In the genomic region with DNA sequence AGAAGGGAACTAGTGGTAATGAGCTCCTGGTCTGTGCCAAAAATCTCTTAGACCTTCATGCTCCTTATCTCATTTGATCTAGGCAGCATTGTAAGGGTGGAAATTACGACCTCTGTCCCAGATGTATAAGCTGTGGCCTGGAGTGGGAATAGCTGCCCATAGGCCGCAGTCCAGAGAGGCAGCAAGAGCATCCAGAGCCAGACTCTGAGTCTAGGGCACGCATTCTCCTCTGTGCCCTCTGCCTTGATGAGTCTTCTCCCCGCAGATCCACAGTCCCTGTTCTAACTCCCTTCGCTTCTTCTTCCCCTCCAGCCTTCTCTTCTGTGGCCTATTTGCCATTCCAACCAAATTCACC, we compare ENCODE assay signal across 28 cellular contexts.
"Had no signal": no experiment of that assay in that cellular context is flagged by ENCODE, and none has a peak within 500 bp of the region (broad histone marks: within the 10 kb centered on the region; RNA-seq: fewer than 3 reads in every experiment).

No MANE protein-coding gene starts in this region.

- H3K4me1 ChIP-seq: adrenal gland had no signal

- H3K27ac Mint-ChIP-seq: activated CD4-positive, alpha-beta memory T cell treated with anti-CD3 and anti-CD28 coated beads for 36 hours; activated CD4-positive, alpha-beta T cell treated with anti-CD3 and anti-CD28 coated beads for 36 hours; activated CD4-positive, alpha-beta T cell treated with anti-CD3 and anti-CD28 coated beads, Interleukin-2, amount 10 ng/mL, durations not matched to agents 24 days and 14 days; activated CD8-positive, alpha-beta memory T cell treated with anti-CD3 and anti-CD28 coated beads, Interleukin-2, amount 10 ng/mL, durations not matched to agents 7 days and 5 days; activated CD8-positive, alpha-beta T cell treated with anti-CD3 and anti-CD28 coated beads, Interleukin-2, amount 10 ng/mL, durations not matched to agents 7 days and 5 days; activated naive CD4-positive, alpha-beta T cell treated with anti-CD3 and anti-CD28 coated beads for 36 hours; activated naive CD4-positive, alpha-beta T cell treated with anti-CD3 and anti-CD28 coated beads, Interleukin-2, amount 50 U/mL, for 24 hours; activated naive CD8-positive, alpha-beta T cell treated with anti-CD3 and anti-CD28 coated beads for 36 hours; activated naive CD8-positive, alpha-beta T cell treated with anti-CD3 and anti-CD28 coated beads, Interleukin-2, amount 50 U/mL, for 24 hours; activated T-helper 1 cell treated with anti-CD3 and anti-CD28 coated beads, Interleukin-12 subunit alpha, Interleukin-12 subunit beta, Interleukin-2, Interleukin-4 antibody, amounts not matched to agents 30 ng/mL and 10 ng/mL and 1 ng/mL, durations not matched to agents 14 hours and 24 hours and 36 hours; activated T-helper 2 cell treated with anti-CD3 and anti-CD28 coated beads, Interferon-gamma antibody, Interleukin-2, Interleukin-4, amounts not matched to agents 10 μg/mL and 5 μg/mL and 100 μg/mL, durations not matched to agents 14 hours and 24 hours and 36 hours; endodermal cell had no signal

- H3K27me3 ChIP-seq: body of pancreas had no signal

- H3K9me3 ChIP-seq: adrenal gland, body of pancreas had no signal

- H3K9me3 Mint-ChIP-seq: activated CD4-positive, alpha-beta memory T cell treated with anti-CD3 and anti-CD28 coated beads for 36 hours; activated CD4-positive, alpha-beta T cell treated with anti-CD3 and anti-CD28 coated beads, Interleukin-2, amount 10 ng/mL, durations not matched to agents 24 days and 14 days; activated naive CD4-positive, alpha-beta T cell treated with anti-CD3 and anti-CD28 coated beads for 36 hours; activated naive CD4-positive, alpha-beta T cell treated with anti-CD3 and anti-CD28 coated beads, Interleukin-2, amount 50 U/mL, for 24 hours; activated naive CD8-positive, alpha-beta T cell treated with anti-CD3 and anti-CD28 coated beads for 36 hours; activated naive CD8-positive, alpha-beta T cell treated with anti-CD3 and anti-CD28 coated beads, Interleukin-2, amount 50 U/mL, for 24 hours; activated T-helper 1 cell treated with anti-CD3 and anti-CD28 coated beads, Interleukin-12 subunit alpha, Interleukin-12 subunit beta, Interleukin-2, Interleukin-4 antibody, amounts not matched to agents 30 ng/mL and 10 ng/mL and 1 ng/mL, durations not matched to agents 14 hours and 24 hours and 36 hours; activated T-helper 2 cell treated with anti-CD3 and anti-CD28 coated beads, Interferon-gamma antibody, Interleukin-2, Interleukin-4, amounts not matched to agents 10 μg/mL and 5 μg/mL and 100 μg/mL, durations not matched to agents 14 hours and 24 hours and 36 hours; endodermal cell had no signal

- H3K4me1 Mint-ChIP-seq: activated CD4-positive, alpha-beta T cell treated with anti-CD3 and anti-CD28 coated beads for 36 hours; activated CD4-positive, alpha-beta T cell treated with anti-CD3 and anti-CD28 coated beads, Interleukin-2, amount 10 ng/mL, durations not matched to agents 24 days and 14 days; activated CD8-positive, alpha-beta memory T cell treated with anti-CD3 and anti-CD28 coated beads, Interleukin-2, amount 10 ng/mL, durations not matched to agents 7 days and 5 days; activated naive CD4-positive, alpha-beta T cell treated with anti-CD3 and anti-CD28 coated beads, Interleukin-2, amount 50 U/mL, for 24 hours; activated naive CD8-positive, alpha-beta T cell treated with anti-CD3 and anti-CD28 coated beads for 36 hours; activated naive CD8-positive, alpha-beta T cell treated with anti-CD3 and anti-CD28 coated beads, Interleukin-2, amount 50 U/mL, for 24 hours had no signal

- H3K27me3 Mint-ChIP-seq: activated CD4-positive, alpha-beta memory T cell treated with anti-CD3 and anti-CD28 coated beads for 36 hours; activated CD4-positive, alpha-beta T cell treated with anti-CD3 and anti-CD28 coated beads for 36 hours; activated CD4-positive, alpha-beta T cell treated with anti-CD3 and anti-CD28 coated beads, Interleukin-2, amount 10 ng/mL, durations not matched to agents 24 days and 14 days; activated CD8-positive, alpha-beta memory T cell treated with anti-CD3 and anti-CD28 coated beads, Interleukin-2, amount 10 ng/mL, durations not matched to agents 7 days and 5 days; activated naive CD8-positive, alpha-beta T cell treated with anti-CD3 and anti-CD28 coated beads for 36 hours; activated naive CD8-positive, alpha-beta T cell treated with anti-CD3 and anti-CD28 coated beads, Interleukin-2, amount 50 U/mL, for 24 hours had no signal

- H3K4me3 ChIP-seq: adrenal gland, body of pancreas had no signal

- H3K36me3 ChIP-seq: adrenal gland had no signal

- H3K4me3 Mint-ChIP-seq: activated CD4-positive, alpha-beta memory T cell treated with anti-CD3 and anti-CD28 coated beads for 36 hours; activated CD4-positive, alpha-beta T cell treated with anti-CD3 and anti-CD28 coated beads for 36 hours; activated CD4-positive, alpha-beta T cell treated with anti-CD3 and anti-CD28 coated beads, Interleukin-2, amount 10 ng/mL, durations not matched to agents 24 days and 14 days; activated CD8-positive, alpha-beta memory T cell treated with anti-CD3 and anti-CD28 coated beads, Interleukin-2, amount 10 ng/mL, durations not matched to agents 7 days and 5 days; activated CD8-positive, alpha-beta T cell treated with anti-CD3 and anti-CD28 coated beads, Interleukin-2, amount 10 ng/mL, durations not matched to agents 7 days and 5 days; activated naive CD4-positive, alpha-beta T cell treated with anti-CD3 and anti-CD28 coated beads for 36 hours; activated naive CD4-positive, alpha-beta T cell treated with anti-CD3 and anti-CD28 coated beads, Interleukin-2, amount 50 U/mL, for 24 hours; activated naive CD8-positive, alpha-beta T cell treated with anti-CD3 and anti-CD28 coated beads for 36 hours; activated naive CD8-positive, alpha-beta T cell treated with anti-CD3 and anti-CD28 coated beads, Interleukin-2, amount 50 U/mL, for 24 hours; activated T-helper 1 cell treated with anti-CD3 and anti-CD28 coated beads, Interleukin-12 subunit alpha, Interleukin-12 subunit beta, Interleukin-2, Interleukin-4 antibody, amounts not matched to agents 30 ng/mL and 10 ng/mL and 1 ng/mL, durations not matched to agents 14 hours and 24 hours and 36 hours; endodermal cell had no signal

- H3K36me3 Mint-ChIP-seq: activated CD4-positive, alpha-beta memory T cell treated with anti-CD3 and anti-CD28 coated beads for 36 hours; activated CD8-positive, alpha-beta memory T cell treated with anti-CD3 and anti-CD28 coated beads, Interleukin-2, amount 10 ng/mL, durations not matched to agents 7 days and 5 days; activated naive CD4-positive, alpha-beta T cell treated with anti-CD3 and anti-CD28 coated beads, Interleukin-2, amount 50 U/mL, for 24 hours; activated naive CD8-positive, alpha-beta T cell treated with anti-CD3 and anti-CD28 coated beads for 36 hours had no signal

- H3K27ac ChIP-seq: adrenal gland, body of pancreas had no signal

- DNase-seq: activated CD4-positive, alpha-beta memory T cell treated with anti-CD3 and anti-CD28 coated beads for 36 hours; activated CD4-positive, alpha-beta T cell treated with anti-CD3 and anti-CD28 coated beads for 36 hours; activated CD4-positive, alpha-beta T cell treated with anti-CD3 and anti-CD28 coated beads, Interleukin-2, amount 10 ng/mL, durations not matched to agents 24 days and 14 days; activated CD4-positive, CD25-positive, alpha-beta regulatory T cell; activated CD4-positive, CD25-positive, alpha-beta regulatory T cell treated with anti-CD3 and anti-CD28 coated beads, Interleukin-2, amount 50 U/mL, for 72 hours; activated CD8-positive, alpha-beta memory T cell treated with anti-CD3 and anti-CD28 coated beads, Interleukin-2, amount 10 ng/mL, durations not matched to agents 7 days and 5 days; activated CD8-positive, alpha-beta memory T cell treated with anti-CD3 and anti-CD28 coated beads, Interleukin-2, amount 50 U/mL, for 4 hours; activated CD8-positive, alpha-beta T cell treated with anti-CD3 and anti-CD28 coated beads, Interleukin-2, amount 10 ng/mL, durations not matched to agents 7 days and 5 days; activated effector memory CD4-positive, alpha-beta T cell treated with anti-CD3 and anti-CD28 coated beads, Interleukin-2, amount 50 U/mL, for 16 hours; activated naive CD4-positive, alpha-beta T cell treated with anti-CD3 and anti-CD28 coated beads for 36 hours; activated naive CD8-positive, alpha-beta T cell treated with anti-CD3 and anti-CD28 coated beads for 36 hours; activated naive CD8-positive, alpha-beta T cell treated with anti-CD3 and anti-CD28 coated beads, Interleukin-2, amount 50 U/mL, for 24 hours; activated T-cell treated with anti-CD3 and anti-CD28 coated beads, Interleukin-2, amount 50 U/mL, for 1 hour; activated T-cell treated with anti-CD3 and anti-CD28 coated beads, Interleukin-2, amount 50 U/mL, for 48 hours; adrenal gland; amygdala; aorta; body of pancreas; caudate nucleus; cortex of kidney; effector memory CD4-positive, alpha-beta T cell; endodermal cell; foreskin fibroblast; glutamatergic neuron; T-helper 2 cell had no signal
